ENCODE assay signal across 1 cellular context in the genomic region with DNA sequence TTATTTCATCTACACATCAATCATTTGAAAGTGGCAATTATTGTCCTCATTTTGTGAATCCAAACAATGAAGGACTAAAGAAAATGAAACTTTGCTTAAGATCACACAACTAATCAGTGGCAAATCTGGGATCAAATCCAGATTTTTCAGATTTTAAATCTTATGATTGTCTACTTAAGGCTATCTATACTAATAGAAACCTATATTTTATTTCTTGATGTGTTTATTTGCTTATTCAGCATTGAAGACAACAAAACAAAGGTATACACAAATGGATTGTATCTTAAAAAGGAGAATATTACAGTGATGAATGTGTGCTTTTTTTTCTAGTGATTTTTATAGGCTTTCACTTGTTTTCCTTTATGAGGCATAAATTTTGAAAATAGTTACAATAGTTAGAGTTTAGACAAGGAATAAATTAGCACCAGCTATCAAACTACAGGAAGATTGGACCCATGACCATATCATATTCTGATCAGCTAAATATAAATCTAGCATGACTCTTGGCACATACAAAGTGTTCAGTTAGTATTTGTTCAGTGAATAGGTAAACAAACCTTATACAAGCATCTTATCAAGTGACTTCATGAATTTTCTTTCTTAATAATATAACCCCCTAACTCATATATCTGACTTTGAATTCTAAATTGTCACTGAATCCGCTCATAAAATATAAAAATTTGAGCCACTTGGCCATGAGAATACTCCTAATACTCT.
TF ChIP-seq lines count a peak whose summit lies in the region.

No MANE protein-coding gene starts in this region.

TF ChIP-seq in GM23338, 12 proteins besides CTCF, POLR2A, EP300 and RAD21 (continued from another document):
- TF ChIP-seq, protein P1, sequence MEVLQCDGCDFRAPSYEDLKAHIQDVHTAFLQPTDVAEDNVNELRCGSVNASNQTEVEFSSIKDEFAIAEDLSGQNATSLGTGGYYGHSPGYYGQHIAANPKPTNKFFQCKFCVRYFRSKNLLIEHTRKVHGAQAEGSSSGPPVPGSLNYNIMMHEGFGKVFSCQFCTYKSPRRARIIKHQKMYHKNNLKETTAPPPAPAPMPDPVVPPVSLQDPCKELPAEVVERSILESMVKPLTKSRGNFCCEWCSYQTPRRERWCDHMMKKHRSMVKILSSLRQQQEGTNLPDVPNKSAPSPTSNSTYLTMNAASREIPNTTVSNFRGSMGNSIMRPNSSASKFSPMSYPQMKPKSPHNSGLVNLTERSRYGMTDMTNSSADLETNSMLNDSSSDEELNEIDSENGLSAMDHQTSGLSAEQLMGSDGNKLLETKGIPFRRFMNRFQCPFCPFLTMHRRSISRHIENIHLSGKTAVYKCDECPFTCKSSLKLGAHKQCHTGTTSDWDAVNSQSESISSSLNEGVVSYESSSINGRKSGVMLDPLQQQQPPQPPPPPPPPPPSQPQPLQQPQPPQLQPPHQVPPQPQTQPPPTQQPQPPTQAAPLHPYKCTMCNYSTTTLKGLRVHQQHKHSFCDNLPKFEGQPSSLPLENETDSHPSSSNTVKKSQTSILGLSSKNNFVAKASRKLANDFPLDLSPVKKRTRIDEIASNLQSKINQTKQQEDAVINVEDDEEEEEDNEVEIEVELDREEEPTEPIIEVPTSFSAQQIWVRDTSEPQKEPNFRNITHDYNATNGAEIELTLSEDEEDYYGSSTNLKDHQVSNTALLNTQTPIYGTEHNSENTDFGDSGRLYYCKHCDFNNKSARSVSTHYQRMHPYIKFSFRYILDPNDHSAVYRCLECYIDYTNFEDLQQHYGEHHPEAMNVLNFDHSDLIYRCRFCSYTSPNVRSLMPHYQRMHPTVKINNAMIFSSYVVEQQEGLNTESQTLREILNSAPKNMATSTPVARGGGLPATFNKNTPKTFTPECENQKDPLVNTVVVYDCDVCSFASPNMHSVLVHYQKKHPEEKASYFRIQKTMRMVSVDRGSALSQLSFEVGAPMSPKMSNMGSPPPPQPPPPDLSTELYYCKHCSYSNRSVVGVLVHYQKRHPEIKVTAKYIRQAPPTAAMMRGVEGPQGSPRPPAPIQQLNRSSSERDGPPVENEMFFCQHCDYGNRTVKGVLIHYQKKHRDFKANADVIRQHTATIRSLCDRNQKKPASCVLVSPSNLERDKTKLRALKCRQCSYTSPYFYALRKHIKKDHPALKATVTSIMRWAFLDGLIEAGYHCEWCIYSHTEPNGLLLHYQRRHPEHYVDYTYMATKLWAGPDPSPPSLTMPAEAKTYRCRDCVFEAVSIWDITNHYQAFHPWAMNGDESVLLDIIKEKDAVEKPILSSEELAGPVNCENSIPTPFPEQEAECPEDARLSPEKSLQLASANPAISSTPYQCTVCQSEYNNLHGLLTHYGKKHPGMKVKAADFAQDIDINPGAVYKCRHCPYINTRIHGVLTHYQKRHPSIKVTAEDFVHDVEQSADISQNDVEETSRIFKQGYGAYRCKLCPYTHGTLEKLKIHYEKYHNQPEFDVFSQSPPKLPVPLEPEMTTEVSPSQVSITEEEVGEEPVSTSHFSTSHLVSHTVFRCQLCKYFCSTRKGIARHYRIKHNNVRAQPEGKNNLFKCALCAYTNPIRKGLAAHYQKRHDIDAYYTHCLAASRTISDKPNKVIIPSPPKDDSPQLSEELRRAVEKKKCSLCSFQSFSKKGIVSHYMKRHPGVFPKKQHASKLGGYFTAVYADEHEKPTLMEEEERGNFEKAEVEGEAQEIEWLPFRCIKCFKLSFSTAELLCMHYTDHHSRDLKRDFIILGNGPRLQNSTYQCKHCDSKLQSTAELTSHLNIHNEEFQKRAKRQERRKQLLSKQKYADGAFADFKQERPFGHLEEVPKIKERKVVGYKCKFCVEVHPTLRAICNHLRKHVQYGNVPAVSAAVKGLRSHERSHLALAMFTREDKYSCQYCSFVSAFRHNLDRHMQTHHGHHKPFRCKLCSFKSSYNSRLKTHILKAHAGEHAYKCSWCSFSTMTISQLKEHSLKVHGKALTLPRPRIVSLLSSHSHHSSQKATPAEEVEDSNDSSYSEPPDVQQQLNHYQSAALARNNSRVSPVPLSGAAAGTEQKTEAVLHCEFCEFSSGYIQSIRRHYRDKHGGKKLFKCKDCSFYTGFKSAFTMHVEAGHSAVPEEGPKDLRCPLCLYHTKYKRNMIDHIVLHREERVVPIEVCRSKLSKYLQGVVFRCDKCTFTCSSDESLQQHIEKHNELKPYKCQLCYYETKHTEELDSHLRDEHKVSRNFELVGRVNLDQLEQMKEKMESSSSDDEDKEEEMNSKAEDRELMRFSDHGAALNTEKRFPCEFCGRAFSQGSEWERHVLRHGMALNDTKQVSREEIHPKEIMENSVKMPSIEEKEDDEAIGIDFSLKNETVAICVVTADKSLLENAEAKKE (CRISPR knock-in tag; IDR thresholded peaks at IDR 0.05): no peak
- TF ChIP-seq CREB1 (CRISPR knock-in tag; IDR thresholded peaks at IDR 0.05; ENCODE audit: low read depth): no peak
